Comparison of ENCODE assay signal across 15 cellular contexts in genomic region chr17:37068266-37068665, GRCh38.
A peak's percentile ranks its signal among the peaks of the same experiment; 100 is the strongest.
DNase-seq lines count a peak whose midpoint lies in the region; ATAC-seq, FAIRE-seq and TF ChIP-seq lines count a peak whose summit lies in the region.
"Had no signal": no experiment of that assay in that cellular context is flagged by ENCODE, and none has a peak within 500 bp of the region (broad histone marks: within the 10 kb centered on the region; RNA-seq: fewer than 3 reads in every experiment).

No MANE protein-coding gene starts in this region.

- H3K9me3 Mint-ChIP-seq in Calu3 (ENCODE audit: low read depth, unreplicated experiment) = no peaks in the 10 kb centered on the region
- H3K9me3 Mint-ChIP-seq: natural killer cell had no signal

- H3K4me3 ChIP-seq in SJCRH30 = peak overlapping the region; percentile 20
- H3K4me3 ChIP-seq in kidney (ENCODE audit: low read length in 2 of 2) = peak overlapping the region; percentile 4 to 11
- H3K4me3 ChIP-seq: left ventricle myocardium inferior had no signal

- ATAC-seq in sciatic nerve (peak; percentile 45), GM19351 (IDR thresholded peaks at IDR 0.05; ENCODE audit: unreplicated experiment) (no peak)
- ATAC-seq: natural killer cell had no signal

- no TSS peak for BruUV-seq in Calu3 (replicated peaks; lab: Mats Ljungman, UMichigan)

- H3K36me3 ChIP-seq in SJCRH30 (no peaks in the 10 kb centered on the region), kidney (ENCODE audit: control insufficient read depth in 1 of 2, insufficient read depth in 2 of 2, low read length in 2 of 2) (no peaks in the 10 kb centered on the region)
- H3K36me3 ChIP-seq: left ventricle myocardium inferior had no signal

- H3K4me3 Mint-ChIP-seq in Calu3 (ENCODE audit: low read depth, unreplicated experiment) = peak overlapping the region; percentile 38
- H3K4me3 Mint-ChIP-seq: activated naive CD8-positive, alpha-beta T cell; natural killer cell had no signal

- CTCF ChIA-PET in Calu3 (lab: Charles Lee) = interaction anchor here (0.6 to 1.9 kb wide), 23 partner anchors 8 to 1915 kb away, joined by 3 to 18 read pairs (median 5); no protein-coding TSS in a partner anchor

- intact Hi-C loops in Calu3 (cut with micrococcal nuclease; ENCODE audit: unreplicated experiment) (loop anchor here (5.0 kb wide), 1 partner anchor 441 kb away; no protein-coding TSS in a partner anchor), kidney (cut with DNase I) (no loop called here), sciatic nerve (cut with DNase I) (no loop called here)

- no peaks in the 10 kb centered on the region for H3K36me3 Mint-ChIP-seq in Calu3 (ENCODE audit: insufficient read depth, unreplicated experiment)
- H3K36me3 Mint-ChIP-seq: activated naive CD8-positive, alpha-beta T cell; natural killer cell had no signal

- TF ChIP-seq CTCF in Calu3 (IDR thresholded peaks at IDR 0.05; ENCODE audit: unreplicated experiment) (no peak), kidney (IDR thresholded peaks at IDR 0.05; ENCODE audit: borderline replicate concordance, extremely low read depth, insufficient read depth) (no peak)

- H3K9me3 ChIP-seq in SJCRH30 (replicated peaks) (no peaks in the 10 kb centered on the region), kidney (ENCODE audit: control insufficient read depth in 1 of 2, low read length in 2 of 2) (no peaks in the 10 kb centered on the region)

- H3K4me1 Mint-ChIP-seq in Calu3 (ENCODE audit: low read depth, unreplicated experiment) = peaks cover 19% of the 10 kb centered on the region

- H3K4me1 ChIP-seq in SJCRH30 = peaks cover 7% of the 10 kb centered on the region; the same call in 1 of the 2 replicates
- peaks cover 8 to 9% of the 10 kb centered on the region in 2 donors for H3K4me1 ChIP-seq in kidney (ENCODE audit: control insufficient read depth in 1 of 2, insufficient read depth in 1 of 2, low read depth in 1 of 2, low read length in 2 of 2)
- H3K4me1 ChIP-seq: left ventricle myocardium inferior had no signal

- DNase-seq in Calu3 (no peak), SJCRH30 (peak; percentile 90 to 92), kidney (no peak), sciatic nerve (ENCODE audit: low spot score) (no peak), DMS79 treated with DMSO at 0.1 percent for 48 hours (lab: John Stamatoyannopoulos, UW) (no peak), GF-D8 (lab: John Stamatoyannopoulos, UW) (no peak)
- DNase-seq in stimulated activated CD4-positive, alpha-beta T cell treated with anti-CD3 and anti-CD28 coated beads, Interleukin-2, amount 100 ng/mL, for 24 hours = no peak
- DNase-seq: activated CD4-positive, alpha-beta T cell treated with anti-CD3 and anti-CD28 coated beads for 48 hours; Kasumi-1; natural killer cell; NCI-H1436; T-helper 9 cell had no signal

- peak overlapping the region in 1 of 2 donors; percentile 55 for H3K9ac ChIP-seq in kidney (ENCODE audit: low read length in 2 of 2)

- no peaks in the 10 kb centered on the region for H3K27me3 ChIP-seq in SJCRH30

- peak overlapping the region; percentile 20 for H3K27ac ChIP-seq in SJCRH30
- peak overlapping the region; percentile 5 to 53 for H3K27ac ChIP-seq in kidney (ENCODE audit: low read depth in 2 of 2, low read length in 2 of 2)
- H3K27ac ChIP-seq: left ventricle myocardium inferior had no signal

- FAIRE-seq in kidney (lab: Jason Lieb, UNC) = no peak

- H3K27me3 Mint-ChIP-seq in Calu3 (ENCODE audit: unreplicated experiment) = peaks cover 41% of the 10 kb centered on the region
- H3K27me3 Mint-ChIP-seq: activated naive CD8-positive, alpha-beta T cell had no signal

- peak overlapping the region; percentile 12 for H3K27ac Mint-ChIP-seq in Calu3 (ENCODE audit: unreplicated experiment)
- H3K27ac Mint-ChIP-seq: activated naive CD8-positive, alpha-beta T cell; natural killer cell had no signal

Comparison
In these comparisons a context has a peak if more than half of its experiments do, and no peak if none do; other contexts are left out.
1. DNase-seq: peak in SJCRH30 (2 of 2); none in Calu3 (single experiment), kidney (single experiment), sciatic nerve (single experiment), stimulated activated CD4-positive, alpha-beta T cell treated with anti-CD3 and anti-CD28 coated beads, Interleukin-2, amount 100 ng/mL, for 24 hours (0 of 2), DMS79 treated with DMSO at 0.1 percent for 48 hours (single experiment) and GF-D8 (single experiment).